In genomic region chr10:101839421-101840063, GRCh38 we compare ENCODE assay signal across 8 cellular contexts. TPM values are rescaled to one million over a fixed set of nuclear protein-coding genes. Genes with fewer than 3 reads are reported as not detected.
DNase-seq lines count a peak whose midpoint lies in the region; ATAC-seq and TF ChIP-seq lines count a peak whose summit lies in the region.

No MANE protein-coding gene starts in this region.

- ATAC-seq in memory B cell (ENCODE audit: low read depth): peak; percentile 29
- no peak for ATAC-seq in GM18520 (IDR thresholded peaks at IDR 0.05; ENCODE audit: unreplicated experiment)
- ATAC-seq in GM19397 (IDR thresholded peaks at IDR 0.05; ENCODE audit: unreplicated experiment): no peak

- H3K9me3 Mint-ChIP-seq in CD14-positive monocyte (no peaks in the 10 kb centered on the region), memory B cell (no peaks in the 10 kb centered on the region)

- TF ChIP-seq CTCF in CD14-positive monocyte (IDR thresholded peaks at IDR 0.05): no peak

- intact Hi-C loops in CD14-positive monocyte (cut with micrococcal nuclease): loop anchor here (5.0 kb wide), 3 partner anchors 173 to 233 kb away; partner anchors contain the start of gene HPS6 (in 1 of the 2)

- peaks cover 58% of the 10 kb centered on the region for H3K4me1 Mint-ChIP-seq in CD14-positive monocyte
- H3K4me1 Mint-ChIP-seq in memory B cell: peaks cover 49% of the 10 kb centered on the region

- peak overlapping the region; percentile 77 to 90 for H3K4me3 Mint-ChIP-seq in CD14-positive monocyte
- H3K4me3 Mint-ChIP-seq in memory B cell: peak overlapping the region; percentile 82

- H3K27me3 Mint-ChIP-seq in CD14-positive monocyte (ENCODE audit: low read depth in 3 of 3) (peaks cover 27 to 42% (median 30%) of the 10 kb centered on the region in 3 donors), memory B cell (no peaks in the 10 kb centered on the region)

- H3K27ac Mint-ChIP-seq in CD14-positive monocyte (peak overlapping the region in 2 of 7 donors; percentile 36 to 75), memory B cell (no peak overlapping the region)

- DNase-seq in CD14-positive monocyte (ENCODE audit: low spot score): no peak
- DNase-seq in HPDE6-E6E7 (ENCODE audit: extremely low spot score): peak; percentile 63
- DNase-seq in activated CD4-positive, alpha-beta T cell treated with anti-CD3 and anti-CD28 coated beads, Interleukin-2, amount 50 U/mL, for 4 hours: peak; percentile 53 to 55
- DNase-seq in effector CD4-positive, alpha-beta T cell: peak; percentile 52
- peak; percentile 58 to 62 for DNase-seq in memory B cell (ENCODE audit: low spot score in 2 of 2)
- DNase-seq in stimulated activated naive CD4-positive, alpha-beta T cell treated with Interleukin-2 at 50 U/mL for 16 hours (lab: John Stamatoyannopoulos, UW): peak; percentile 43

- H3K36me3 Mint-ChIP-seq in CD14-positive monocyte: peaks cover 14 to 15% of the 10 kb centered on the region in 2 donors
- H3K36me3 Mint-ChIP-seq in memory B cell: no peaks in the 10 kb centered on the region

RNA-seq across cellular contexts. Expression of gene KCNIP2, which starts 4.1 kb away (rescaled TPM):
- polyA plus RNA-seq in CD14-positive monocyte: under 1 TPM in 1 of 2 donors, not detected in 1; 0.48 TPM

RNA-seq across cellular contexts. Expression of gene OGA, which starts 21.3 kb away (rescaled TPM):
- 10 to 100 TPM in 1 of 2 donors, 1 to 10 TPM in 1; 6.9 to 15.3 TPM for polyA plus RNA-seq in CD14-positive monocyte

RNA-seq across cellular contexts. Expression of gene NPM3, which starts 56.3 kb away (rescaled TPM):
- polyA plus RNA-seq in CD14-positive monocyte: 1 to 10 TPM; 1.2 to 3.8 TPM
